Comparison of ENCODE assay signal across 10 cellular contexts in the genomic region with DNA sequence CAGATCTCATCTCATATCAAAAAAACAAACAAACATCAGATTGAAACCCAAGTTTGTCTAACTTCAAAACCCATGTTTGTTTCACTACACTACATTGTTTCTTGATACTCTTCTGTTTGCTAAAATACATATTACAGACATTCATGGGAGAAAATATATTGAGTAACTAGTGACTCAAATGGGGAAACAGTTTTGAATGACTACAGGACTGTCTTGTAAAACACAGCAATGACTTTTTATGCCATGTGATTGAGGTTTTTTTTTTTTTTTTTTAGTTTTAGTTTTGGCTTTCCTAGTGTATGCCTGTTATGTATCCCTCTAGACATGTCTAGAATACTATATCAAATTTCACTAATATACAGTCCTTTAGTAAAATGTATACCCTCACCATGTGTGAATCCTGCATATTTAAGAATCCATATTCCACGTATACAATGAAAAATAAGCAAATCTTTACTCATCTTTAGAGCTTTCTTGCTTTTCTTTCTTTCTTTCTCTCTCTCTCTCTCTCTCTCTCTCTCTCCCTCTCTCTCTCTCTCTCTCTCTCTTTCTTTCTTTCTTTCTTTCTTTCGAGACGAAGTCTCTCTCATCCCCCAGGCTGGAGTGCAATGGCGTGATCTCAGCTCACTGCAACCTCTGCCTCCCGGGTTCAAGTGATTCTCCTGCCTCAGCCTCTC. TPM values are rescaled to one million over a fixed set of nuclear protein-coding genes. Genes with fewer than 3 reads are reported as not detected.
DNase-seq lines count a peak whose midpoint lies in the region; ATAC-seq and TF ChIP-seq lines count a peak whose summit lies in the region.
"Had no signal": no experiment of that assay in that cellular context is flagged by ENCODE, and none has a peak within 500 bp of the region (broad histone marks: within the 10 kb centered on the region; RNA-seq: fewer than 3 reads in every experiment).

No MANE protein-coding gene starts in this region.

- TF ChIP-seq EP300 in gastroesophageal sphincter (IDR thresholded peaks at IDR 0.05) = no peak

- H3K27ac Mint-ChIP-seq in activated CD8-positive, alpha-beta memory T cell treated with anti-CD3 and anti-CD28 coated beads, Interleukin-2, amount 10 ng/mL, durations not matched to agents 7 days and 5 days = peak overlapping the region; percentile 93
- peak overlapping the region; percentile 87 for H3K27ac Mint-ChIP-seq in activated CD8-positive, alpha-beta T cell treated with anti-CD3 and anti-CD28 coated beads for 36 hours
- peak overlapping the region; percentile 75 for H3K27ac Mint-ChIP-seq in stimulated activated effector memory CD8-positive, alpha-beta T cell treated with anti-CD3 and anti-CD28 coated beads, Interleukin-12 subunit alpha, Interleukin-12 subunit beta, amount 100 ng/mL, for 72 hours

- H3K9me3 ChIP-seq in gastroesophageal sphincter = no peaks in the 10 kb centered on the region
- H3K9me3 ChIP-seq: MG63 had no signal

- DNase-seq in activated CD8-positive, alpha-beta memory T cell treated with anti-CD3 and anti-CD28 coated beads, Interleukin-2, amount 10 ng/mL, durations not matched to agents 7 days and 5 days = no peak
- DNase-seq in activated CD8-positive, alpha-beta memory T cell treated with anti-CD3 and anti-CD28 coated beads, Interleukin-2, amount 50 U/mL, for 4 hours = no peak
- no peak for DNase-seq in activated CD8-positive, alpha-beta T cell treated with anti-CD3 and anti-CD28 coated beads for 36 hours
- no peak for DNase-seq in stimulated activated effector memory CD8-positive, alpha-beta T cell treated with anti-CD3 and anti-CD28 coated beads, Interleukin-12 subunit alpha, Interleukin-12 subunit beta, amount 100 ng/mL, for 72 hours (ENCODE audit: low spot score in 2 of 2)
- DNase-seq in NCI-H128 (lab: John Stamatoyannopoulos, UW; ENCODE audit: unreplicated experiment) (no peak), caudate nucleus (lab: John Stamatoyannopoulos, UW) (no peak)
- DNase-seq: MG63, Right ventricle myocardium superior had no signal

- CTCF ChIA-PET in activated CD8-positive, alpha-beta memory T cell treated with anti-CD3 and anti-CD28 coated beads, Interleukin-2, amount 10 ng/mL, durations not matched to agents 7 days and 5 days (lab: Charles Lee) = interaction anchor here (0.6 to 1.9 kb wide), 8 partner anchors 11 to 569 kb away, joined by 3 to 5 read pairs (median 4); no protein-coding TSS in a partner anchor
- CTCF ChIA-PET in activated CD8-positive, alpha-beta T cell treated with anti-CD3 and anti-CD28 coated beads for 36 hours (lab: Charles Lee) = interaction anchor here (0.6 to 1.1 kb wide), 5 partner anchors 47 to 173 kb away, joined by 3 to 4 read pairs (median 3); a partner anchor contains a TSS

- no peak for TF ChIP-seq CTCF in activated CD8-positive, alpha-beta T cell treated with anti-CD3 and anti-CD28 coated beads for 36 hours (IDR thresholded peaks at IDR 0.05)
- no peak for TF ChIP-seq CTCF in gastroesophageal sphincter (IDR thresholded peaks at IDR 0.05)

- intact Hi-C loops in activated CD8-positive, alpha-beta T cell treated with anti-CD3 and anti-CD28 coated beads for 36 hours (cut with micrococcal nuclease) = no loop called here

- WGBS in gastroesophageal sphincter (ENCODE audit: low coverage in 1 of 2), 2 donors = 93% methylated on average over 5 of the region's 5 CpGs; no CpG with 5 or more reads in 1 of the 2 donors

- H3K27ac ChIP-seq in caudate nucleus (ENCODE audit: low read depth, low read length) (no peak overlapping the region), gastroesophageal sphincter (no peak overlapping the region)

- no peaks in the 10 kb centered on the region for H3K27me3 Mint-ChIP-seq in activated CD8-positive, alpha-beta memory T cell treated with anti-CD3 and anti-CD28 coated beads, Interleukin-2, amount 10 ng/mL, durations not matched to agents 7 days and 5 days
- H3K27me3 Mint-ChIP-seq in activated CD8-positive, alpha-beta T cell treated with anti-CD3 and anti-CD28 coated beads for 36 hours = no peaks in the 10 kb centered on the region

- H3K4me1 ChIP-seq in gastroesophageal sphincter = peaks cover 0 to 10% (median 0%) of the 10 kb centered on the region in 3 donors

- POLR2A ChIA-PET in activated CD8-positive, alpha-beta T cell treated with anti-CD3 and anti-CD28 coated beads for 36 hours (lab: Charles Lee) = interaction anchor here (1.0 kb wide), 1 partner anchor 24 kb away, joined by 5 read pairs; no protein-coding TSS in a partner anchor

- peaks cover 25% of the 10 kb centered on the region for H3K36me3 Mint-ChIP-seq in activated CD8-positive, alpha-beta memory T cell treated with anti-CD3 and anti-CD28 coated beads, Interleukin-2, amount 10 ng/mL, durations not matched to agents 7 days and 5 days
- peaks cover 20% of the 10 kb centered on the region for H3K36me3 Mint-ChIP-seq in activated CD8-positive, alpha-beta T cell treated with anti-CD3 and anti-CD28 coated beads for 36 hours (ENCODE audit: low read depth)
- H3K36me3 Mint-ChIP-seq in stimulated activated effector memory CD8-positive, alpha-beta T cell treated with anti-CD3 and anti-CD28 coated beads, Interleukin-12 subunit alpha, Interleukin-12 subunit beta, amount 100 ng/mL, for 72 hours = peaks cover 20% of the 10 kb centered on the region

- peak overlapping the region; percentile 54 for H3K4me3 Mint-ChIP-seq in activated CD8-positive, alpha-beta memory T cell treated with anti-CD3 and anti-CD28 coated beads, Interleukin-2, amount 10 ng/mL, durations not matched to agents 7 days and 5 days
- no peak overlapping the region for H3K4me3 Mint-ChIP-seq in activated CD8-positive, alpha-beta T cell treated with anti-CD3 and anti-CD28 coated beads for 36 hours
- peak overlapping the region; percentile 57 for H3K4me3 Mint-ChIP-seq in stimulated activated effector memory CD8-positive, alpha-beta T cell treated with anti-CD3 and anti-CD28 coated beads, Interleukin-12 subunit alpha, Interleukin-12 subunit beta, amount 100 ng/mL, for 72 hours

- ATAC-seq in activated CD8-positive, alpha-beta memory T cell treated with anti-CD3 and anti-CD28 coated beads, Interleukin-2, amount 10 ng/mL, durations not matched to agents 7 days and 5 days = peak; percentile 46
- ATAC-seq in HG02763 (IDR thresholded peaks at IDR 0.05; ENCODE audit: unreplicated experiment) (peak; percentile 39), gastroesophageal sphincter (no peak)
- peak; percentile 57 for ATAC-seq in activated CD8-positive, alpha-beta T cell treated with anti-CD3 and anti-CD28 coated beads for 36 hours
- ATAC-seq in stimulated activated effector memory CD8-positive, alpha-beta T cell treated with anti-CD3 and anti-CD28 coated beads, Interleukin-12 subunit alpha, Interleukin-12 subunit beta, amount 100 ng/mL, for 72 hours = peak; percentile 86

- no peak overlapping the region for H3K4me3 ChIP-seq in gastroesophageal sphincter
- H3K4me3 ChIP-seq: MG63 had no signal

- H3K4me1 Mint-ChIP-seq in activated CD8-positive, alpha-beta memory T cell treated with anti-CD3 and anti-CD28 coated beads, Interleukin-2, amount 10 ng/mL, durations not matched to agents 7 days and 5 days = peaks cover 58% of the 10 kb centered on the region
- peaks cover 70% of the 10 kb centered on the region for H3K4me1 Mint-ChIP-seq in activated CD8-positive, alpha-beta T cell treated with anti-CD3 and anti-CD28 coated beads for 36 hours (ENCODE audit: low read depth)
- peaks cover 48% of the 10 kb centered on the region for H3K4me1 Mint-ChIP-seq in stimulated activated effector memory CD8-positive, alpha-beta T cell treated with anti-CD3 and anti-CD28 coated beads, Interleukin-12 subunit alpha, Interleukin-12 subunit beta, amount 100 ng/mL, for 72 hours

- H3K27me3 ChIP-seq in gastroesophageal sphincter = no peaks in the 10 kb centered on the region
- H3K27me3 ChIP-seq: MG63 had no signal

- H3K9me3 Mint-ChIP-seq in activated CD8-positive, alpha-beta memory T cell treated with anti-CD3 and anti-CD28 coated beads, Interleukin-2, amount 10 ng/mL, durations not matched to agents 7 days and 5 days (ENCODE audit: low read depth) = no peaks in the 10 kb centered on the region
- H3K9me3 Mint-ChIP-seq in activated CD8-positive, alpha-beta T cell treated with anti-CD3 and anti-CD28 coated beads for 36 hours = peaks cover 12% of the 10 kb centered on the region
- no peaks in the 10 kb centered on the region for H3K9me3 Mint-ChIP-seq in stimulated activated effector memory CD8-positive, alpha-beta T cell treated with anti-CD3 and anti-CD28 coated beads, Interleukin-12 subunit alpha, Interleukin-12 subunit beta, amount 100 ng/mL, for 72 hours

- TF ChIP-seq POLR2A in gastroesophageal sphincter (IDR thresholded peaks at IDR 0.05) = no peak

- H3K36me3 ChIP-seq in gastroesophageal sphincter = no peaks in the 10 kb centered on the region

RNA-seq across cellular contexts. Expression of a gene that starts 46.6 kb away (rescaled TPM):
- 10 to 100 TPM; 24.3 to 53.7 TPM for total RNA-seq in activated CD8-positive, alpha-beta memory T cell treated with anti-CD3 and anti-CD28 coated beads, Interleukin-2, amount 10 ng/mL, durations not matched to agents 7 days and 5 days
- total RNA-seq in activated CD8-positive, alpha-beta T cell treated with anti-CD3 and anti-CD28 coated beads for 36 hours = 10 to 100 TPM; 31.2 to 33.9 TPM
- total RNA-seq in gastroesophageal sphincter = 10 to 100 TPM; 13.9 to 18.5 (median 15.6) TPM
